In genomic region chr11:60251485-60252207, GRCh38 we compare ENCODE assay signal across 9 cellular contexts. TPM values are rescaled to one million over a fixed set of nuclear protein-coding genes. Genes with fewer than 3 reads are reported as not detected.
DNase-seq lines count a peak whose midpoint lies in the region; ATAC-seq and TF ChIP-seq lines count a peak whose summit lies in the region.
"Had no signal": no experiment of that assay in that cellular context is flagged by ENCODE, and none has a peak within 500 bp of the region (broad histone marks: within the 10 kb centered on the region; RNA-seq: fewer than 3 reads in every experiment).

No MANE protein-coding gene starts in this region.

- H3K4me1 Mint-ChIP-seq in GM23338, result no peaks in the 10 kb centered on the region
- H3K4me1 Mint-ChIP-seq in endothelial cell (ENCODE audit: unreplicated experiment), result peaks cover 26% of the 10 kb centered on the region

- H3K9me3 ChIP-seq in heart left ventricle, result peaks cover 0 to 12% (median 0%) of the 10 kb centered on the region in 12 donors
- H3K9me3 ChIP-seq in testis, result no peaks in the 10 kb centered on the region

- H3K4me2 ChIP-seq in GM23338, result no peak overlapping the region

- no peak overlapping the region for H3K27ac ChIP-seq in GM23338 (ENCODE audit: low read depth)
- H3K27ac ChIP-seq in RWPE1, result no peak overlapping the region
- peak overlapping the region in 1 of 12 donors; percentile 77 for H3K27ac ChIP-seq in heart left ventricle
- no peak overlapping the region for H3K27ac ChIP-seq in testis

- no peaks in the 10 kb centered on the region for H3K79me2 ChIP-seq in GM23338 (replicated peaks; ENCODE audit: insufficient read depth)

- H3K4me3 ChIP-seq in GM23338, result no peak overlapping the region
- H3K4me3 ChIP-seq in heart left ventricle, result no peak overlapping the region
- H3K4me3 ChIP-seq in testis, result no peak overlapping the region
- H3K4me3 ChIP-seq: skin epidermis had no signal

- intact Hi-C loops in heart left ventricle (cut with DNase I) (loop anchor here in 6 of 10 donors (2.0 to 10.0 kb wide), 5 partner anchors 79 to 429 kb away; no protein-coding TSS in a partner anchor), testis (cut with DNase I; ENCODE audit: low total_unique reads) (no loop called here)

- POLR2A ChIA-PET in RWPE1 (lab: Yijun Ruan, JAX; ENCODE audit: low non-redundant PET), result no interaction called here

- H3K4me3 Mint-ChIP-seq in GM23338 (no peak overlapping the region), endothelial cell (ENCODE audit: unreplicated experiment) (no peak overlapping the region)

- peak; percentile 20 to 40 for DNase-seq in AML-193 (lab: John Stamatoyannopoulos, UW)
- DNase-seq in GM23338 (ENCODE audit: low spot score), result peak; percentile 52
- DNase-seq in RWPE1 (ENCODE audit: low spot score), result no peak
- DNase-seq in heart left ventricle, result no peak
- DNase-seq in testis, result peak; percentile 42
- no peak for DNase-seq in DMS79 (lab: John Stamatoyannopoulos, UW)
- no peak for DNase-seq in endothelial cell (ENCODE audit: low spot score)
- DNase-seq in islet precursor cell, result no peak

- no peaks in the 10 kb centered on the region for H3K4me1 ChIP-seq in GM23338 (ENCODE audit: insufficient read depth)
- H3K4me1 ChIP-seq in heart left ventricle, result peaks cover 0 to 24% (median 0%) of the 10 kb centered on the region in 12 donors
- no peaks in the 10 kb centered on the region for H3K4me1 ChIP-seq in testis

- no peaks in the 10 kb centered on the region; the same call in 1 of the 2 replicates for H3K9me2 ChIP-seq in GM23338 (ENCODE audit: insufficient read depth)

- peaks cover 41% of the 10 kb centered on the region for H3K9me3 Mint-ChIP-seq in GM23338
- H3K9me3 Mint-ChIP-seq in endothelial cell (ENCODE audit: unreplicated experiment), result peaks cover 5% of the 10 kb centered on the region

- H3K27me3 ChIP-seq in GM23338 (ENCODE audit: insufficient read depth) (no peaks in the 10 kb centered on the region), heart left ventricle (peaks cover 0 to 7% (median 0%) of the 10 kb centered on the region in 9 donors), testis (no peaks in the 10 kb centered on the region)

- no peaks in the 10 kb centered on the region for H4K20me1 ChIP-seq in GM23338 (replicated peaks; ENCODE audit: insufficient read depth)

- no peak overlapping the region for H2AFZ ChIP-seq in GM23338

- ATAC-seq in GM23338 (peak; percentile 48), heart left ventricle (peak in 3 of 4 donors; percentile 55 to 62 (median 55))

- H3K27ac Mint-ChIP-seq in GM23338 (no peak overlapping the region), endothelial cell (ENCODE audit: unreplicated experiment) (no peak overlapping the region)

- H3K36me3 ChIP-seq in GM23338 (ENCODE audit: insufficient read depth), result no peaks in the 10 kb centered on the region
- no peaks in the 10 kb centered on the region for H3K36me3 ChIP-seq in heart left ventricle
- no peaks in the 10 kb centered on the region for H3K36me3 ChIP-seq in testis (ENCODE audit: low read depth, missing control alignments)

- CTCF ChIA-PET in RWPE1 (lab: Yijun Ruan, JAX), result interaction anchor here (0.6 to 1.4 kb wide), 9 partner anchors 19 to 992 kb away, joined by 3 to 6 read pairs (median 3); no protein-coding TSS in a partner anchor

- TF ChIP-seq POLR2A in heart left ventricle (IDR thresholded peaks at IDR 0.05), result no peak
- no peak for TF ChIP-seq POLR2A in testis (IDR thresholded peaks at IDR 0.05)

- H3K36me3 Mint-ChIP-seq in GM23338 (ENCODE audit: low read depth) (peaks cover 13% of the 10 kb centered on the region), endothelial cell (ENCODE audit: low read depth, unreplicated experiment) (peaks cover 5% of the 10 kb centered on the region)

- H3K27me3 Mint-ChIP-seq in GM23338 (ENCODE audit: insufficient read depth, low read depth, poor library complexity), result no peaks in the 10 kb centered on the region
- H3K27me3 Mint-ChIP-seq in endothelial cell (ENCODE audit: unreplicated experiment), result peaks cover 6% of the 10 kb centered on the region

- 38 to 61% (median 41%) methylated on average over 6 of the region's 6 CpGs for WGBS in heart left ventricle, 4 donors
- 48 to 57% methylated on average over 6 of the region's 6 CpGs for WGBS in testis, 2 donors

- no peaks in the 10 kb centered on the region for H3F3A ChIP-seq in GM23338 (replicated peaks; ENCODE audit: low read depth)

- peak; percentile 38 to 53; a peak in 3 of 4 replicates for TF ChIP-seq CTCF in GM23338 (conservative IDR thresholded peaks at IDR 0.05; ENCODE audit: low read depth in 2 of 2)
- peak; percentile 46 for TF ChIP-seq CTCF in RWPE1 (conservative IDR thresholded peaks at IDR 0.05; ENCODE audit: low read depth)
- peak in 9 of 12 donors; percentile 17 to 73 (median 39) for TF ChIP-seq CTCF in heart left ventricle (IDR thresholded peaks at IDR 0.05)
- peak; percentile 31 to 52 (median 43) for TF ChIP-seq CTCF in testis (IDR thresholded peaks at IDR 0.05)
- no peak for TF ChIP-seq CTCF in endothelial cell (IDR thresholded peaks at IDR 0.05; ENCODE audit: unreplicated experiment)

TF ChIP-seq in GM23338, 12 proteins besides CTCF, POLR2A, EP300 and RAD21:
- TF ChIP-seq POLR2AphosphoS5 (IDR thresholded peaks at IDR 0.05; ENCODE audit: low read depth) (no peak), ETS1 (IDR thresholded peaks at IDR 0.05) (no peak), NANOG (IDR thresholded peaks at IDR 0.05; ENCODE audit: borderline replicate concordance) (no peak), ZNF114 (CRISPR knock-in tag; IDR thresholded peaks at IDR 0.05) (no peak)

RNA-seq across cellular contexts. Expression of gene MS4A4E, which starts 8.7 kb away (rescaled TPM):
- total RNA-seq in GM23338 (2014; rRNA removed; shearing (Covaris generic)), result not detected in 2 replicates
- not detected in 2 replicates for polyA plus RNA-seq in GM23338 (2016; fragmentation: Nextera tagmentation; extraction: Ambion mirVana)
- total RNA-seq in heart left ventricle, result 1 to 10 TPM in 2 of 9 donors, under 1 TPM in 6, not detected in 1; 0.34 to 3.4 (median 0.71) TPM
- polyA plus RNA-seq in heart left ventricle, result 1 to 10 TPM in 1 of 2 donors, under 1 TPM in 1; 0.18 to 1.1 TPM
- total RNA-seq in testis, result 1 to 10 TPM; 3.8 to 4.6 TPM
- 1.3 TPM for polyA plus RNA-seq in testis (ENCODE audit: insufficient read depth, low read depth, low replicate concordance)
- not detected for total RNA-seq in endothelial cell (ENCODE audit: unreplicated experiment)

RNA-seq across cellular contexts. Expression of gene MS4A4A, which starts 28.8 kb away (rescaled TPM):
- not detected in 2 replicates for total RNA-seq in GM23338 (2014; rRNA removed; shearing (Covaris generic))
- polyA plus RNA-seq in GM23338 (2016; fragmentation: Nextera tagmentation; extraction: Ambion mirVana) (not detected in 2 replicates), heart left ventricle (1 to 10 TPM; 4.3 to 8.0 TPM), testis (ENCODE audit: insufficient read depth, low read depth, low replicate concordance) (11.4 TPM)
- total RNA-seq in heart left ventricle (10 to 100 TPM in 4 of 9 donors, 1 to 10 TPM in 5; 4.1 to 72.2 (median 10.0) TPM), testis (10 to 100 TPM in 1 of 2 donors, 1 to 10 TPM in 1; 2.0 to 11.0 TPM), endothelial cell (ENCODE audit: unreplicated experiment) (not detected)

Comparison
In these comparisons a context has a peak if more than half of its experiments do, and no peak if none do; other contexts are left out.
1. DNase-seq: peak in AML-193 (2 of 2), GM23338 (single experiment) and testis (single experiment); none in RWPE1 (single experiment), heart left ventricle (0 of 5), DMS79 (single experiment), endothelial cell (single experiment) and islet precursor cell (single experiment).